Comparison of ENCODE assay signal across 18 cellular contexts in the genomic region with DNA sequence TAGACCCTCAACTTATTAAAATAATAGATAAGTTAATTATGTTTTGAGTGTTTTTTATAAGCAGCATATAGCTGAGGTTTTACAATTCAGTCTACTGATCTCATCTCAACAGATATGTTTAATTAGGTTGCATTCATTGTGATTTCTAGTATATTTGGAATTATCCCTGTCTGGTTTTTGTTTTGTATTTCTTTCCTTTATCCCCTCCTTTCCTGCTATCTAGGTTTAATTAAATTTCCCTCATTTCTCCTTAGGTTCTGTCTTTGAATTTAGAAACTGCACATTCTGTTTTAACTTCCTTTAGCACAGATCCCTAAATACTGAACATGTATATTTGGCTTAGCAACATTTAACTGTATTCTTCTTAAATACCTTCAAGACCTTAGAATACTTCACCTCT. TPM values are rescaled to one million over a fixed set of nuclear protein-coding genes. Genes with fewer than 3 reads are reported as not detected.
DNase-seq lines count a peak whose midpoint lies in the region; ATAC-seq and TF ChIP-seq lines count a peak whose summit lies in the region.
"Had no signal": no experiment of that assay in that cellular context is flagged by ENCODE, and none has a peak within 500 bp of the region (broad histone marks: within the 10 kb centered on the region; RNA-seq: fewer than 3 reads in every experiment).

No MANE protein-coding gene starts in this region.

- H3K4me1 Mint-ChIP-seq in activated CD4-positive, alpha-beta T cell treated with anti-CD3 and anti-CD28 coated beads, Interleukin-2, amount 10 ng/mL, durations not matched to agents 7 days and 5 days, result peaks cover 54% of the 10 kb centered on the region
- peaks cover 0 to 3% of the 10 kb centered on the region in 2 experiments; a peak in 2 of 4 replicates for H3K4me1 Mint-ChIP-seq in H9
- peaks cover 52% of the 10 kb centered on the region for H3K4me1 Mint-ChIP-seq in activated CD8-positive, alpha-beta T cell treated with anti-CD3 and anti-CD28 coated beads, Interleukin-2, amount 10 ng/mL, durations not matched to agents 7 days and 5 days (ENCODE audit: low read depth)
- peaks cover 43 to 68% (median 64%) of the 10 kb centered on the region in 7 donors for H3K4me1 Mint-ChIP-seq in naive thymus-derived CD4-positive, alpha-beta T cell
- peaks cover 21 to 60% of the 10 kb centered on the region in 2 donors for H3K4me1 Mint-ChIP-seq in immature natural killer cell

- TF ChIP-seq CTCF in H9 (conservative IDR thresholded peaks at IDR 0.05) (no peak), foreskin fibroblast (IDR thresholded peaks at IDR 0.05; ENCODE audit: low read depth, low read length) (no peak)

- no peak overlapping the region for H3K9ac ChIP-seq in H9 (ENCODE audit: extremely low read depth, insufficient read length, low read length)

- no peaks in the 10 kb centered on the region for H3K23me2 ChIP-seq in H9 (ENCODE audit: insufficient read length, low read depth, low read length, poor library complexity, severe bottlenecking)

- intact Hi-C loops in naive thymus-derived CD4-positive, alpha-beta T cell (cut with micrococcal nuclease), result loop anchor here in 1 of 2 donors (2.0 kb wide), 2 partner anchors 14 to 16 kb away; no protein-coding TSS in a partner anchor

- no peak overlapping the region for H3K23ac ChIP-seq in H9 (ENCODE audit: insufficient read length, low read depth, low read length)

- H3T11ph ChIP-seq in H9 (ENCODE audit: low read length), result no peak overlapping the region

- H4K20me1 ChIP-seq in H9 (ENCODE audit: control insufficient read depth, insufficient read depth, insufficient read length), result no peaks in the 10 kb centered on the region

- no peak overlapping the region for H3K27ac ChIP-seq in H9 (ENCODE audit: insufficient read length, low read depth, low read length)
- no peak overlapping the region for H3K27ac ChIP-seq in naive thymus-derived CD4-positive, alpha-beta T cell (ENCODE audit: low read depth, low read length)
- H3K27ac ChIP-seq: A549, C4-2B had no signal

- H3K9me3 ChIP-seq in H9 (ENCODE audit: control insufficient read depth, low read depth, low read length), result no peaks in the 10 kb centered on the region
- H3K9me3 ChIP-seq in naive thymus-derived CD4-positive, alpha-beta T cell (ENCODE audit: control insufficient read depth in 2 of 3, low read length in 3 of 3), result no peaks in the 10 kb centered on the region
- H3K9me3 ChIP-seq: A549, HAP-1 had no signal

- no peak for DNase-seq in activated CD4-positive, alpha-beta T cell treated with anti-CD3 and anti-CD28 coated beads, Interleukin-2, amount 10 ng/mL, durations not matched to agents 7 days and 5 days
- DNase-seq in activated CD4-positive, alpha-beta T cell treated with anti-CD3 and anti-CD28 coated beads, Interleukin-2, amount 50 U/mL, for 48 hours, result no peak
- DNase-seq in H9 (no peak), foreskin fibroblast (no peak), immature natural killer cell (no peak)
- DNase-seq in activated CD8-positive, alpha-beta T cell treated with anti-CD3 and anti-CD28 coated beads, Interleukin-2, amount 10 ng/mL, durations not matched to agents 7 days and 5 days, result no peak
- DNase-seq in naive thymus-derived CD4-positive, alpha-beta T cell, result no peak
- DNase-seq: DMS53, Karpas-422, NCI-H1105 treated with DMSO at 0.1 percent for 48 hours, NCI-H187, NCI-H446 treated with DMSO at 0.1 percent for 48 hours, NCI-H774 had no signal

- POLR2A ChIA-PET in activated CD4-positive, alpha-beta T cell treated with anti-CD3 and anti-CD28 coated beads, Interleukin-2, amount 10 ng/mL, durations not matched to agents 7 days and 5 days (lab: Charles Lee), result no interaction called here
- POLR2A ChIA-PET in activated CD8-positive, alpha-beta T cell treated with anti-CD3 and anti-CD28 coated beads, Interleukin-2, amount 10 ng/mL, durations not matched to agents 7 days and 5 days (lab: Charles Lee), result no interaction called here
- POLR2A ChIA-PET in naive thymus-derived CD4-positive, alpha-beta T cell (lab: Charles Lee), result interaction anchor here (0.6 to 0.7 kb wide), 2 partner anchors 10 to 76 kb away, joined by 3 read pairs; no protein-coding TSS in a partner anchor

- H2BK120ac ChIP-seq in H9 (ENCODE audit: low read depth, low read length, poor library complexity, severe bottlenecking), result no peak overlapping the region

- H3K4me2 ChIP-seq in H9 (ENCODE audit: insufficient read depth, insufficient read length, low read length), result no peak overlapping the region
- H3K4me2 ChIP-seq: A549 had no signal

- H3K79me2 ChIP-seq in H9 (ENCODE audit: insufficient read depth, low read length), result no peaks in the 10 kb centered on the region

- no peaks in the 10 kb centered on the region for H3K79me1 ChIP-seq in H9 (ENCODE audit: insufficient read depth, low read depth, low read length, poor library complexity, severe bottlenecking)

- H2AFZ ChIP-seq in H9 (ENCODE audit: low read length), result no peak overlapping the region

- H2BK5ac ChIP-seq in H9 (ENCODE audit: insufficient read length, low read length), result no peak overlapping the region

- peak overlapping the region; percentile 26 for H3K27ac Mint-ChIP-seq in activated CD4-positive, alpha-beta T cell treated with anti-CD3 and anti-CD28 coated beads, Interleukin-2, amount 10 ng/mL, durations not matched to agents 7 days and 5 days
- H3K27ac Mint-ChIP-seq in H9 (peak overlapping the region in 2 of 3 experiments; percentile 15 to 16; a peak in 2 of 7 replicates), immature natural killer cell (peak overlapping the region in 1 of 6 donors; percentile 21)
- peak overlapping the region; percentile 64 for H3K27ac Mint-ChIP-seq in activated CD8-positive, alpha-beta T cell treated with anti-CD3 and anti-CD28 coated beads, Interleukin-2, amount 10 ng/mL, durations not matched to agents 7 days and 5 days
- H3K27ac Mint-ChIP-seq in naive thymus-derived CD4-positive, alpha-beta T cell, result peak overlapping the region in 7 of 9 donors; percentile 27 to 78 (median 49)

- no peak overlapping the region for H2BK20ac ChIP-seq in H9 (ENCODE audit: low read depth, low read length, poor library complexity, severe bottlenecking)

- H3K4me1 ChIP-seq in H9 (ENCODE audit: insufficient read depth, low read length), result no peaks in the 10 kb centered on the region
- H3K4me1 ChIP-seq in naive thymus-derived CD4-positive, alpha-beta T cell (ENCODE audit: control insufficient read depth in 2 of 2, insufficient read depth in 2 of 2, low read length in 2 of 2), result peaks cover 7 to 11% of the 10 kb centered on the region in 2 donors

- no peaks in the 10 kb centered on the region for H3K27me3 ChIP-seq in H9 (ENCODE audit: insufficient read depth, low read length)
- H3K27me3 ChIP-seq in naive thymus-derived CD4-positive, alpha-beta T cell (ENCODE audit: control insufficient read depth in 2 of 2, insufficient read depth in 2 of 2, low read length in 2 of 2), result no peaks in the 10 kb centered on the region

- H4K5ac ChIP-seq in H9 (ENCODE audit: insufficient read length, low read depth, low read length), result no peak overlapping the region

- no peak overlapping the region for H3K56ac ChIP-seq in H9 (ENCODE audit: insufficient read length, low read depth, low read length)

- H2AK5ac ChIP-seq in H9 (ENCODE audit: insufficient read length, low read length), result no peak overlapping the region

- no peak overlapping the region for H2BK15ac ChIP-seq in H9 (ENCODE audit: low read depth, low read length)

- no peak overlapping the region for H2BK12ac ChIP-seq in H9 (ENCODE audit: insufficient read length, low read depth, low read length)

- no peak overlapping the region for H4K8ac ChIP-seq in H9 (replicated peaks; ENCODE audit: insufficient read length, low read depth, low read length)

- CTCF ChIA-PET in activated CD4-positive, alpha-beta T cell treated with anti-CD3 and anti-CD28 coated beads, Interleukin-2, amount 10 ng/mL, durations not matched to agents 7 days and 5 days (lab: Charles Lee), result no interaction called here
- CTCF ChIA-PET in activated CD8-positive, alpha-beta T cell treated with anti-CD3 and anti-CD28 coated beads, Interleukin-2, amount 10 ng/mL, durations not matched to agents 7 days and 5 days (lab: Charles Lee), result no interaction called here
- CTCF ChIA-PET in naive thymus-derived CD4-positive, alpha-beta T cell (lab: Charles Lee), result interaction anchor here (0.6 kb wide), 1 partner anchor 313 kb away, joined by 3 read pairs; no protein-coding TSS in a partner anchor

- peaks cover 8 to 21% (median 13%) of the 10 kb centered on the region in 3 experiments for H3K36me3 ChIP-seq in naive thymus-derived CD4-positive, alpha-beta T cell (ENCODE audit: control insufficient read depth in 2 of 3, insufficient read depth in 3 of 3, low read length in 3 of 3)

- H3K27me3 Mint-ChIP-seq in activated CD4-positive, alpha-beta T cell treated with anti-CD3 and anti-CD28 coated beads, Interleukin-2, amount 10 ng/mL, durations not matched to agents 7 days and 5 days, result no peaks in the 10 kb centered on the region
- H3K27me3 Mint-ChIP-seq in H9 (ENCODE audit: low read depth), result no peaks in the 10 kb centered on the region
- no peaks in the 10 kb centered on the region for H3K27me3 Mint-ChIP-seq in activated CD8-positive, alpha-beta T cell treated with anti-CD3 and anti-CD28 coated beads, Interleukin-2, amount 10 ng/mL, durations not matched to agents 7 days and 5 days (ENCODE audit: low read depth)
- no peaks in the 10 kb centered on the region for H3K27me3 Mint-ChIP-seq in naive thymus-derived CD4-positive, alpha-beta T cell
- no peaks in the 10 kb centered on the region for H3K27me3 Mint-ChIP-seq in immature natural killer cell (ENCODE audit: low read depth in 3 of 3)

- peaks cover 4% of the 10 kb centered on the region for H3K9me3 Mint-ChIP-seq in activated CD4-positive, alpha-beta T cell treated with anti-CD3 and anti-CD28 coated beads, Interleukin-2, amount 10 ng/mL, durations not matched to agents 7 days and 5 days
- H3K9me3 Mint-ChIP-seq in H9, result no peaks in the 10 kb centered on the region
- peaks cover 6% of the 10 kb centered on the region for H3K9me3 Mint-ChIP-seq in activated CD8-positive, alpha-beta T cell treated with anti-CD3 and anti-CD28 coated beads, Interleukin-2, amount 10 ng/mL, durations not matched to agents 7 days and 5 days (ENCODE audit: insufficient read depth)
- H3K9me3 Mint-ChIP-seq in naive thymus-derived CD4-positive, alpha-beta T cell, result peaks cover 0 to 1% (median 0%) of the 10 kb centered on the region in 11 donors
- H3K9me3 Mint-ChIP-seq in immature natural killer cell, result no peaks in the 10 kb centered on the region

- no peak overlapping the region for H3K18ac ChIP-seq in H9 (ENCODE audit: insufficient read length, low read depth, low read length)

- H3K4me3 ChIP-seq in naive thymus-derived CD4-positive, alpha-beta T cell (ENCODE audit: low read length), result no peak overlapping the region
- no peak overlapping the region for H3K4me3 ChIP-seq in foreskin fibroblast (ENCODE audit: low read depth in 1 of 2, low read length in 2 of 2)
- H3K4me3 ChIP-seq: A549, GM12878, HAP-1 had no signal

- peaks cover 79% of the 10 kb centered on the region for H3K36me3 Mint-ChIP-seq in activated CD4-positive, alpha-beta T cell treated with anti-CD3 and anti-CD28 coated beads, Interleukin-2, amount 10 ng/mL, durations not matched to agents 7 days and 5 days (ENCODE audit: low read depth)
- peaks cover 13 to 32% (median 21%) of the 10 kb centered on the region in 3 experiments; a peak in 6 of 7 replicates for H3K36me3 Mint-ChIP-seq in H9 (ENCODE audit: insufficient read depth in 1 of 3, low read depth in 3 of 3)
- H3K36me3 Mint-ChIP-seq in activated CD8-positive, alpha-beta T cell treated with anti-CD3 and anti-CD28 coated beads, Interleukin-2, amount 10 ng/mL, durations not matched to agents 7 days and 5 days (ENCODE audit: low read depth), result peaks cover 83% of the 10 kb centered on the region
- H3K36me3 Mint-ChIP-seq in naive thymus-derived CD4-positive, alpha-beta T cell, result peaks cover 19 to 72% (median 62%) of the 10 kb centered on the region in 5 donors
- peaks cover 22 to 26% (median 26%) of the 10 kb centered on the region in 3 donors for H3K36me3 Mint-ChIP-seq in immature natural killer cell

- no peak overlapping the region for H3K4ac ChIP-seq in H9 (ENCODE audit: low read depth, low read length)

- no peak overlapping the region for H3K14ac ChIP-seq in H9 (ENCODE audit: insufficient read depth, low read length)

- no peak overlapping the region for H3K4me3 Mint-ChIP-seq in activated CD4-positive, alpha-beta T cell treated with anti-CD3 and anti-CD28 coated beads, Interleukin-2, amount 10 ng/mL, durations not matched to agents 7 days and 5 days
- H3K4me3 Mint-ChIP-seq in H9, result no peak overlapping the region
- H3K4me3 Mint-ChIP-seq in activated CD8-positive, alpha-beta T cell treated with anti-CD3 and anti-CD28 coated beads, Interleukin-2, amount 10 ng/mL, durations not matched to agents 7 days and 5 days, result no peak overlapping the region
- H3K4me3 Mint-ChIP-seq in naive thymus-derived CD4-positive, alpha-beta T cell, result peak overlapping the region in 1 of 10 donors; percentile 10
- no peak overlapping the region for H3K4me3 Mint-ChIP-seq in immature natural killer cell

- H4K91ac ChIP-seq in H9 (ENCODE audit: insufficient read length, low read depth, low read length), result no peak overlapping the region

- no peak for ATAC-seq in activated CD8-positive, alpha-beta T cell treated with anti-CD3 and anti-CD28 coated beads, Interleukin-2, amount 10 ng/mL, durations not matched to agents 7 days and 5 days
- no peak for ATAC-seq in naive thymus-derived CD4-positive, alpha-beta T cell
- ATAC-seq in HG02884 (IDR thresholded peaks at IDR 0.05; ENCODE audit: unreplicated experiment), result no peak
- ATAC-seq: A549, GM12878 had no signal

RNA-seq across cellular contexts. Expression of gene SUMO4, which starts 4.9 kb away (rescaled TPM):
- total RNA-seq in activated CD4-positive, alpha-beta T cell treated with anti-CD3 and anti-CD28 coated beads, Interleukin-2, amount 10 ng/mL, durations not matched to agents 7 days and 5 days, result 10 to 100 TPM in 1 of 2 experiments, 1 to 10 TPM in 1; 7.9 to 10.2 TPM
- 0.77 and 1.5 TPM in 2 replicates for total RNA-seq in H9 (2021)
- total RNA-seq in activated CD8-positive, alpha-beta T cell treated with anti-CD3 and anti-CD28 coated beads, Interleukin-2, amount 10 ng/mL, durations not matched to agents 7 days and 5 days, result 10 to 100 TPM; 10.1 TPM
- 10 to 100 TPM in 2 of 5 experiments, 1 to 10 TPM in 3; 5.0 to 19.9 (median 7.4) TPM for total RNA-seq in naive thymus-derived CD4-positive, alpha-beta T cell
- 1 to 10 TPM in 1 of 2 donors, under 1 TPM in 1; 0.36 to 2.0 TPM for polyA plus RNA-seq in naive thymus-derived CD4-positive, alpha-beta T cell
- under 1 TPM in 1 of 3 donors, not detected in 2; 0.94 TPM for polyA plus RNA-seq in immature natural killer cell
